Comparison of ENCODE assay signal across 9 cellular contexts in genomic region chr5:1479581-1480188, GRCh38. TPM values are rescaled to one million over a fixed set of nuclear protein-coding genes. Genes with fewer than 3 reads are reported as not detected.
DNase-seq lines count a peak whose midpoint lies in the region; ATAC-seq and TF ChIP-seq lines count a peak whose summit lies in the region.
"Had no signal": no experiment of that assay in that cellular context is flagged by ENCODE, and none has a peak within 500 bp of the region (broad histone marks: within the 10 kb centered on the region; RNA-seq: fewer than 3 reads in every experiment).

No MANE protein-coding gene starts in this region.

- H3K36me3 ChIP-seq in HEK293 (ENCODE audit: control insufficient read depth in 2 of 2, insufficient read depth in 1 of 2, low read length in 2 of 2) = peaks cover 7 to 69% of the 10 kb centered on the region in 2 experiments; a peak in 2 of 3 replicates
- peaks cover 0 to 7% of the 10 kb centered on the region in 2 donors for H3K36me3 ChIP-seq in vagina

- TF ChIP-seq CTCF in C4-2B (conservative IDR thresholded peaks at IDR 0.05) (peak; percentile 81), HEK293 (tag by site-specific recombination; IDR thresholded peaks at IDR 0.05) (peak; percentile 58), vagina (IDR thresholded peaks at IDR 0.05) (peak; percentile 43 to 52 (median 46))

- CTCF ChIA-PET in HEK293 (lab: Yijun Ruan, JAX) = interaction anchor here (0.6 to 3.3 kb wide), 20 partner anchors 10 to 609 kb away, joined by 3 to 20 read pairs (median 4); no protein-coding TSS in a partner anchor

- H3K27me3 ChIP-seq in vagina = no peaks in the 10 kb centered on the region

- TF ChIP-seq POLR2A in vagina (IDR thresholded peaks at IDR 0.05) = no peak

- POLR2A ChIA-PET in HEK293 (lab: Yijun Ruan, JAX) = no interaction called here

- peak; percentile 23 for DNase-seq in UCSD-AML1 (lab: John Stamatoyannopoulos, UW; ENCODE audit: unreplicated experiment)
- DNase-seq in effector CD4-positive, alpha-beta T cell = peak; percentile 23
- peak; percentile 6 for DNase-seq in myocyte (ENCODE audit: low read depth)
- DNase-seq in vagina (ENCODE audit: extremely low spot score in 2 of 2) = no peak
- no peak for DNase-seq in SHP77 (lab: John Stamatoyannopoulos, UW)

- ATAC-seq in GM21529 (IDR thresholded peaks at IDR 0.05; ENCODE audit: unreplicated experiment) = no peak

- no peaks in the 10 kb centered on the region for H3K9me3 ChIP-seq in HEK293 (ENCODE audit: control insufficient read depth, insufficient read depth, low read depth, low read length)
- no peaks in the 10 kb centered on the region for H3K9me3 ChIP-seq in vagina

- H3K27ac ChIP-seq in C4-2B = no peak overlapping the region
- no peak overlapping the region for H3K27ac ChIP-seq in HEK293 (ENCODE audit: extremely low read depth, low read depth, low read length)
- peak overlapping the region; percentile 54 for H3K27ac ChIP-seq in vagina

- H3K4me3 ChIP-seq in HEK293 (ENCODE audit: low read depth, low read length) = no peak overlapping the region
- no peak overlapping the region for H3K4me3 ChIP-seq in vagina

- intact Hi-C loops in vagina (cut with DNase I) = no loop called here

- H3K4me1 ChIP-seq in HEK293 (ENCODE audit: control insufficient read depth, insufficient read depth, low read length) (no peaks in the 10 kb centered on the region), vagina (peaks cover 6% of the 10 kb centered on the region)

TF ChIP-seq in HEK293, 187 proteins besides CTCF, POLR2A, EP300 and RAD21:
- no peak for TF ChIP-seq ZNF449 (tag by site-specific recombination; IDR thresholded peaks at IDR 0.05)
- no peak for TF ChIP-seq ZNF555 (tag by site-specific recombination; conservative IDR thresholded peaks at IDR 0.05)
- peak; percentile 64 for TF ChIP-seq PATZ1 (tag by site-specific recombination; IDR thresholded peaks at IDR 0.05)
- no peak for TF ChIP-seq ZNF214 (tag by site-specific recombination; IDR thresholded peaks at IDR 0.05; ENCODE audit: borderline replicate concordance)
- TF ChIP-seq EGR2 (tag by site-specific recombination; IDR thresholded peaks at IDR 0.05; ENCODE audit: low read depth) = peak; percentile 25; the same call in 1 of the 2 replicates
- TF ChIP-seq ZEB2 (tag by site-specific recombination; IDR thresholded peaks at IDR 0.05) = 0 out of 2 replicates have a peak, but pooled peaks have one; percentile 27
- TF ChIP-seq ZNF747 (tag by site-specific recombination; IDR thresholded peaks at IDR 0.05) = no peak

RNA-seq across cellular contexts. Expression of gene SLC6A3, which starts 34.4 kb away (rescaled TPM):
- total RNA-seq in myocyte (0.16 TPM in 1 of 2 replicates, not detected in the other), vagina (0.49 TPM)
- polyA plus RNA-seq in myocyte (2012) = not detected
- total RNA-seq: lower leg skin had no signal

RNA-seq across cellular contexts. Expression of gene LPCAT1, which starts 44.1 kb away (rescaled TPM):
- total RNA-seq in myocyte (7.1 and 16.5 TPM in 2 replicates), vagina (29.7 TPM)
- polyA plus RNA-seq in myocyte (2012) = 8.7 TPM

Comparison
In these comparisons a context has a peak if more than half of its experiments do, and no peak if none do; other contexts are left out.
1. DNase-seq: peak in UCSD-AML1 (single experiment), effector CD4-positive, alpha-beta T cell (single experiment) and myocyte (single experiment); none in vagina (0 of 2) and SHP77 (0 of 2).
2. Peak in every context shown above with its lines, with median percentiles within 50 percentile points of each other: CTCF ChIP-seq.